Comparison of ENCODE assay signal across 9 cellular contexts in genomic region chr12:10722905-10723866, GRCh38. TPM values are rescaled to one million over a fixed set of nuclear protein-coding genes. Genes with fewer than 3 reads are reported as not detected.
DNase-seq lines count a peak whose midpoint lies in the region; ATAC-seq, FAIRE-seq and TF ChIP-seq lines count a peak whose summit lies in the region.
"Had no signal": no experiment of that assay in that cellular context is flagged by ENCODE, and none has a peak within 500 bp of the region (broad histone marks: within the 10 kb centered on the region; RNA-seq: fewer than 3 reads in every experiment).

Gene YBX3 (minus strand): TSS chr12:10723323. CDS start chr12:10723111, 212 bp downstream.

- intact Hi-C loops in pancreas (cut with DNase I) = no loop called here

- H3K36me3 Mint-ChIP-seq in CD4-positive, CD25-positive, alpha-beta regulatory T cell = no peaks in the 10 kb centered on the region
- H3K36me3 Mint-ChIP-seq in type B pancreatic cell = peaks cover 18% of the 10 kb centered on the region

- H3K9ac ChIP-seq in adipocyte (ENCODE audit: low read length) = peak within 1 kb of the TSS; percentile 94

- H3K4me1 Mint-ChIP-seq in CD4-positive, CD25-positive, alpha-beta regulatory T cell = peaks cover 0 to 17% (median 8%) of the 10 kb centered on the region in 4 donors
- H3K4me1 Mint-ChIP-seq in type B pancreatic cell (ENCODE audit: unreplicated experiment) = peaks cover 14% of the 10 kb centered on the region

- H3K27ac ChIP-seq in CD4-positive, CD25-positive, alpha-beta regulatory T cell (ENCODE audit: insufficient read depth, low read length, poor library complexity, severe bottlenecking) = no peak within 1 kb of the TSS
- H3K27ac ChIP-seq in cardiac muscle cell = peak within 1 kb of the TSS; percentile 89
- H3K27ac ChIP-seq in pancreas = peak within 1 kb of the TSS; percentile 95 to 98 (median 98)

- 0 to 1% methylated on average over 73 to 97 of the region's 97 CpGs for WGBS in pancreas, 2 donors

- H3K9me3 ChIP-seq in CD4-positive, CD25-positive, alpha-beta regulatory T cell (ENCODE audit: control insufficient read depth in 2 of 2, low read length in 2 of 2) = no peaks in the 10 kb centered on the region
- H3K9me3 ChIP-seq in adipocyte (ENCODE audit: control insufficient read depth, low read length) (no peaks in the 10 kb centered on the region), cardiac muscle cell (ENCODE audit: low read depth) (no peaks in the 10 kb centered on the region), pancreas (no peaks in the 10 kb centered on the region)

- H3K4me3 Mint-ChIP-seq in CD4-positive, CD25-positive, alpha-beta regulatory T cell = peak within 1 kb of the TSS; percentile 83 to 88 (median 85)
- H3K4me3 Mint-ChIP-seq in type B pancreatic cell = peak within 1 kb of the TSS; percentile 97

- H3K4me1 ChIP-seq in CD4-positive, CD25-positive, alpha-beta regulatory T cell (ENCODE audit: control insufficient read depth, insufficient read depth, low read length, poor library complexity, severe bottlenecking) = peaks cover 10% of the 10 kb centered on the region
- H3K4me1 ChIP-seq in adipocyte (ENCODE audit: control insufficient read depth, insufficient read depth, low read length) (peaks cover 42% of the 10 kb centered on the region), cardiac muscle cell (ENCODE audit: low read depth) (peaks cover 26% of the 10 kb centered on the region), pancreas (peaks cover 7 to 33% (median 13%) of the 10 kb centered on the region in 3 donors)

- H3K36me3 ChIP-seq in CD4-positive, CD25-positive, alpha-beta regulatory T cell (ENCODE audit: control insufficient read depth, insufficient read depth, low read length) = no peaks in the 10 kb centered on the region
- H3K36me3 ChIP-seq in adipocyte (ENCODE audit: control insufficient read depth, insufficient read depth, low read length, severe bottlenecking) = no peaks in the 10 kb centered on the region
- H3K36me3 ChIP-seq in cardiac muscle cell = no peaks in the 10 kb centered on the region
- H3K36me3 ChIP-seq in pancreas = no peaks in the 10 kb centered on the region

- H3K4me3 ChIP-seq in CD4-positive, CD25-positive, alpha-beta regulatory T cell (ENCODE audit: low read depth, low read length) = peak within 1 kb of the TSS; percentile 52
- peak within 1 kb of the TSS; percentile 90 for H3K4me3 ChIP-seq in adipocyte (ENCODE audit: low read length)
- peak within 1 kb of the TSS; percentile 94 for H3K4me3 ChIP-seq in cardiac muscle cell
- peak within 1 kb of the TSS; percentile 80 to 93 (median 84) for H3K4me3 ChIP-seq in pancreas

- peak in 2 of 3 donors; percentile 4 to 17 for DNase-seq in CD4-positive, CD25-positive, alpha-beta regulatory T cell
- DNase-seq in adipocyte (ENCODE audit: low read depth) = peak; percentile 95
- peak; percentile 90 to 93 for DNase-seq in cardiac muscle cell (ENCODE audit: low read depth in 1 of 2, low spot score in 1 of 2)
- DNase-seq in pancreas = peak; percentile 90 to 93 (median 90)
- DNase-seq in type B pancreatic cell (ENCODE audit: extremely low spot score, unreplicated experiment) = peak; percentile 83

- peak; percentile 67 for TF ChIP-seq POLR2A in Raji (IDR thresholded peaks at IDR 0.05; ENCODE audit: insufficient read depth, low read depth, low read length)

- peak in 1 of 2 donors; percentile 38 for ATAC-seq in CD4-positive, CD25-positive, alpha-beta regulatory T cell (ENCODE audit: low read depth in 2 of 2)
- ATAC-seq in GM19395 (IDR thresholded peaks at IDR 0.05; ENCODE audit: unreplicated experiment) (peak; percentile 59), HG03565 (IDR thresholded peaks at IDR 0.05; ENCODE audit: unreplicated experiment) (peak; percentile 21), pancreas (peak; percentile 64 to 80 (median 78))

- FAIRE-seq in pancreas (lab: Jason Lieb, UNC) = no peak
- FAIRE-seq: colon had no signal

- no peak for TF ChIP-seq CTCF in cardiac muscle cell (IDR thresholded peaks at IDR 0.05; ENCODE audit: low read depth, low read length)
- TF ChIP-seq CTCF in pancreas (IDR thresholded peaks at IDR 0.05) = no peak
- no peak for TF ChIP-seq CTCF in type B pancreatic cell (conservative IDR thresholded peaks at IDR 0.05)

- peaks cover 49% of the 10 kb centered on the region for H3K27me3 ChIP-seq in CD4-positive, CD25-positive, alpha-beta regulatory T cell (ENCODE audit: control insufficient read depth, insufficient read depth, low read length)
- H3K27me3 ChIP-seq in adipocyte (replicated peaks; ENCODE audit: control insufficient read depth, insufficient read depth, low read length) (no peaks in the 10 kb centered on the region), cardiac muscle cell (peaks cover 8% of the 10 kb centered on the region), pancreas (no peaks in the 10 kb centered on the region)

- peaks cover 0 to 1% (median 0%) of the 10 kb centered on the region in 7 donors for H3K9me3 Mint-ChIP-seq in CD4-positive, CD25-positive, alpha-beta regulatory T cell
- no peaks in the 10 kb centered on the region for H3K9me3 Mint-ChIP-seq in type B pancreatic cell

- H3K27ac Mint-ChIP-seq in CD4-positive, CD25-positive, alpha-beta regulatory T cell = peak within 1 kb of the TSS; percentile 26 to 90 (median 87)
- peak within 1 kb of the TSS; percentile 97 for H3K27ac Mint-ChIP-seq in type B pancreatic cell

- peaks cover 75% of the 10 kb centered on the region for H3K27me3 Mint-ChIP-seq in CD4-positive, CD25-positive, alpha-beta regulatory T cell
- H3K27me3 Mint-ChIP-seq in type B pancreatic cell = peaks cover 19% of the 10 kb centered on the region

RNA-seq across cellular contexts. Expression of gene YBX3, which starts in this region (rescaled TPM):
- total RNA-seq in CD4-positive, CD25-positive, alpha-beta regulatory T cell = 12.2 TPM
- polyA plus RNA-seq in CD4-positive, CD25-positive, alpha-beta regulatory T cell = 1 to 10 TPM; 2.3 to 5.2 (median 3.2) TPM
- total RNA-seq in cardiac muscle cell (142 and 173 TPM in 2 replicates), pancreas (100 to 1,000 TPM; 241 to 444 (median 317) TPM), type B pancreatic cell (ENCODE audit: low replicate concordance) (196 and 635 TPM in 2 replicates)
- polyA plus RNA-seq in cardiac muscle cell (212 and 278 TPM in 2 replicates), pancreas (100 to 1,000 TPM; 323 to 352 TPM)

Comparison
In these comparisons a context has a peak if more than half of its experiments do, and no peak if none do; other contexts are left out.
1. RNA of gene YBX3 (total RNA-seq): 241 to 444 TPM in pancreas, 196 to 635 TPM in type B pancreatic cell and 142 to 173 TPM in cardiac muscle cell; 12.2 TPM in CD4-positive, CD25-positive, alpha-beta regulatory T cell (single experiment); every median in the first group is over 10 times any median in the second.
2. RNA of gene YBX3 (polyA plus RNA-seq): 323 to 352 TPM in pancreas and 212 to 278 TPM in cardiac muscle cell; 2.3 to 5.2 TPM in CD4-positive, CD25-positive, alpha-beta regulatory T cell; every median in the first group is over 10 times any median in the second.
3. DNase-seq: peak in every context shown above with its lines; median percentile 95 in adipocyte; 92 in cardiac muscle cell; 90 in pancreas; 83 in type B pancreatic cell; 10 in CD4-positive, CD25-positive, alpha-beta regulatory T cell.
4. Peak in every context shown above with its lines, with median percentiles within 50 percentile points of each other: H3K4me3 ChIP-seq.